11 cellular contexts compared by ENCODE assay signal in the genomic region with DNA sequence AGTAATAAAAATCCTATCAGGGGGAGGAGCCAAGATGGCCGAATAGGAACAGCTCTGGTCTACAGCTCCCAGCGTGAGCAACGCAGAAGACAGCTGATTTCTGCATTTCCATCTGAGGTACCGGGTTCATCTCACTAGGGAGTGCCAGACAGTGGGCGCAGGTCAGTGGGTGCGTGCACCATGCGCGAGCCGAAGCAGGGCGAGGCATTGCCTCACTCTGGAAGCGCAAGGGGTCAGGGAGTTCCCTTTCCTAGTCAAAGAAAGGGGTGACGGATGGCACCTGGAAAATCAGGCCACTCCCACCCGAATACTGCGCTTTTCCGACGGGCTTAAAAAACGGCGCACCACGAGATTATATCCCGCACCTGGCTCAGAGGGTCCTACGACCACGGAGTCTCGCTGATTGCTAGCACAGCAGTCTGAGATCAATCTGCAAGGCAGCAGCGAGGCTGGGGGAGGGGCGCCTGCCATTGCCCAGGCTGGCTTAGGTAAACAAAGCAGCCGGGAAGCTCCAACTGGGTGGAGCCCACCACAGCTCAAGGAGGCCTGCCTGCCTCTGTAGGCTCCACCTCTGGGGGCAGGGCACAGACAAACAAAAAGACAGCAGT. TPM values are rescaled to one million over a fixed set of nuclear protein-coding genes. Genes with fewer than 3 reads are reported as not detected.
DNase-seq lines count a peak whose midpoint lies in the region; TF ChIP-seq lines count a peak whose summit lies in the region.
"Not testable (repeated sequence)": the region's sequence is repeated elsewhere in the genome, so short reads cannot be mapped to it uniquely, and the experiment has no call there.
"Had no signal": no experiment of that assay in that cellular context is flagged by ENCODE, and none has a peak within 500 bp of the region (broad histone marks: within the 10 kb centered on the region; RNA-seq: fewer than 3 reads in every experiment).

No MANE protein-coding gene starts in this region.

- not testable (repeated sequence) for H4K20me1 ChIP-seq in H9 (ENCODE audit: control insufficient read depth, insufficient read depth, insufficient read length); neural progenitor cell (ENCODE audit: low read depth)

- not testable (repeated sequence) for H3T11ph ChIP-seq in H9 (ENCODE audit: low read length)

- H3K9me3 ChIP-seq in Caco-2; H9 (ENCODE audit: control insufficient read depth, low read depth, low read length); neural progenitor cell (ENCODE audit: low read depth): not testable (repeated sequence)

- H2BK120ac ChIP-seq in H9 (ENCODE audit: low read depth, low read length, poor library complexity, severe bottlenecking) = not testable (repeated sequence)

- H3K14ac ChIP-seq in H9 (ENCODE audit: insufficient read depth, low read length) = not testable (repeated sequence)

- H3K27me3 Mint-ChIP-seq in Caco-2 (ENCODE audit: insufficient read depth, unreplicated experiment); H9 (ENCODE audit: low read depth); activated CD4-positive, alpha-beta T cell treated with anti-CD3 and anti-CD28 coated beads, Interleukin-2, amount 10 ng/mL, durations not matched to agents 24 days and 14 days; neural progenitor cell (ENCODE audit: insufficient read depth, low read depth): not testable (repeated sequence)

- CTCF ChIA-PET in Caco-2 (lab: Charles Lee) = interaction anchor here (0.6 kb wide), 1 partner anchor 20 kb away, joined by 3 read pairs; no protein-coding TSS in a partner anchor

- not testable (repeated sequence) for TF ChIP-seq CTCF in Caco-2 (IDR thresholded peaks at IDR 0.05; ENCODE audit: insufficient read depth in 1 of 2, low read depth in 1 of 2, low read length in 1 of 2, severe bottlenecking in 1 of 2, unreplicated experiment in 1 of 2); H9 (conservative IDR thresholded peaks at IDR 0.05); neural progenitor cell (IDR thresholded peaks at IDR 0.05)

- H3K79me1 ChIP-seq in H9 (ENCODE audit: insufficient read depth, low read depth, low read length, poor library complexity, severe bottlenecking) = not testable (repeated sequence)

- POLR2A ChIA-PET in Caco-2 (lab: Charles Lee) = not testable (repeated sequence)

- H3K4me3 ChIP-seq in Caco-2 (ENCODE audit: low read depth, low read length) = peak overlapping the region; percentile 39
- not testable (repeated sequence) for H3K4me3 ChIP-seq in neural progenitor cell

- H4K5ac ChIP-seq in H9 (ENCODE audit: insufficient read length, low read depth, low read length) = not testable (repeated sequence)

- H3F3A ChIP-seq in neural progenitor cell (ENCODE audit: low read depth) = not testable (repeated sequence)

- H2AK5ac ChIP-seq in H9 (ENCODE audit: insufficient read length, low read length) = not testable (repeated sequence)

- H3K4me1 ChIP-seq in Caco-2; H9 (ENCODE audit: insufficient read depth, low read length); neural progenitor cell: not testable (repeated sequence)

- not testable (repeated sequence) for H3K27me3 ChIP-seq in Caco-2 (replicated peaks; ENCODE audit: control insufficient read depth, insufficient read depth, low read length); H9 (ENCODE audit: insufficient read depth, low read length); neural progenitor cell

- no CpG with 5 or more reads among the region's 26 CpGs for WGBS in H9 (ENCODE audit: extremely low coverage, insufficient read length, low lambda C conversion rate)

- H2BK15ac ChIP-seq in H9 (ENCODE audit: low read depth, low read length) = not testable (repeated sequence)

- not testable (repeated sequence) for H4K91ac ChIP-seq in H9 (ENCODE audit: insufficient read length, low read depth, low read length)

- not testable (repeated sequence) for H3K4me1 Mint-ChIP-seq in Caco-2 (ENCODE audit: low read depth, unreplicated experiment); activated CD4-positive, alpha-beta T cell treated with anti-CD3 and anti-CD28 coated beads, Interleukin-2, amount 10 ng/mL, durations not matched to agents 24 days and 14 days; neural progenitor cell
- peaks cover 40 to 43% of the 10 kb centered on the region in 2 experiments for H3K4me1 Mint-ChIP-seq in H9

- not testable (repeated sequence) for H3K23ac ChIP-seq in H9 (ENCODE audit: insufficient read length, low read depth, low read length)

- DNase-seq in Caco-2 (peak; percentile 50 to 51), LoVo (ENCODE audit: low spot score) (peak; percentile 24), NCI-H748 (lab: John Stamatoyannopoulos, UW; ENCODE audit: unreplicated experiment) (peak; percentile 21), SW480 (ENCODE audit: low spot score) (peak; percentile 13)
- not testable (repeated sequence) for DNase-seq in H9; neural progenitor cell (ENCODE audit: low spot score)
- peak; percentile 12 for DNase-seq in activated CD4-positive, alpha-beta T cell treated with anti-CD3 and anti-CD28 coated beads, Interleukin-2, amount 10 ng/mL, durations not matched to agents 24 days and 14 days

- BruUV-seq in Caco-2 (replicated peaks; lab: Mats Ljungman, UMichigan) = not testable (repeated sequence)

- not testable (repeated sequence) for H2BK20ac ChIP-seq in H9 (ENCODE audit: low read depth, low read length, poor library complexity, severe bottlenecking)

- H3K9me3 Mint-ChIP-seq in Caco-2 (ENCODE audit: unreplicated experiment); activated CD4-positive, alpha-beta T cell treated with anti-CD3 and anti-CD28 coated beads, Interleukin-2, amount 10 ng/mL, durations not matched to agents 24 days and 14 days: not testable (repeated sequence)
- peaks cover 38 to 48% of the 10 kb centered on the region in 2 experiments for H3K9me3 Mint-ChIP-seq in H9
- H3K9me3 Mint-ChIP-seq in neural progenitor cell = peaks cover 30% of the 10 kb centered on the region

- not testable (repeated sequence) for H3K79me2 ChIP-seq in H9 (ENCODE audit: insufficient read depth, low read length); neural progenitor cell (ENCODE audit: low read depth)

- H2BK12ac ChIP-seq in H9 (ENCODE audit: insufficient read length, low read depth, low read length) = not testable (repeated sequence)

- not testable (repeated sequence) for H3K23me2 ChIP-seq in H9 (ENCODE audit: insufficient read length, low read depth, low read length, poor library complexity, severe bottlenecking)

- peak overlapping the region; percentile 86 for H3K4me3 Mint-ChIP-seq in Caco-2 (ENCODE audit: unreplicated experiment)
- peak overlapping the region in 1 of 2 experiments; percentile 40; a peak in 1 of 5 replicates for H3K4me3 Mint-ChIP-seq in H9
- H3K4me3 Mint-ChIP-seq in activated CD4-positive, alpha-beta T cell treated with anti-CD3 and anti-CD28 coated beads, Interleukin-2, amount 10 ng/mL, durations not matched to agents 24 days and 14 days; neural progenitor cell: not testable (repeated sequence)

- not testable (repeated sequence) for H3K27ac ChIP-seq in H9 (ENCODE audit: insufficient read length, low read depth, low read length); neural progenitor cell

- H2BK5ac ChIP-seq in H9 (ENCODE audit: insufficient read length, low read length) = not testable (repeated sequence)

- not testable (repeated sequence) for H2AFZ ChIP-seq in H9 (ENCODE audit: low read length)
- H2AFZ ChIP-seq in neural progenitor cell (replicated peaks) = peak overlapping the region; percentile 50

- not testable (repeated sequence) for H3K4ac ChIP-seq in H9 (ENCODE audit: low read depth, low read length)

- H3K18ac ChIP-seq in H9 (ENCODE audit: insufficient read length, low read depth, low read length) = not testable (repeated sequence)

- H3K27ac Mint-ChIP-seq in Caco-2 (ENCODE audit: unreplicated experiment) = peak overlapping the region; percentile 66
- H3K27ac Mint-ChIP-seq in H9 = peak overlapping the region in 2 of 3 experiments; percentile 80 to 93; a peak in 3 of 7 replicates
- not testable (repeated sequence) for H3K27ac Mint-ChIP-seq in activated CD4-positive, alpha-beta T cell treated with anti-CD3 and anti-CD28 coated beads, Interleukin-2, amount 10 ng/mL, durations not matched to agents 24 days and 14 days; neural progenitor cell

- H3K4me2 ChIP-seq in H9 (ENCODE audit: insufficient read depth, insufficient read length, low read length); neural progenitor cell: not testable (repeated sequence)

- H3K36me3 ChIP-seq in Caco-2 (ENCODE audit: control insufficient read depth, insufficient read depth, low read length); neural progenitor cell: not testable (repeated sequence)

- H3K9ac ChIP-seq in H9 (ENCODE audit: extremely low read depth, insufficient read length, low read length); neural progenitor cell: not testable (repeated sequence)

- H4K8ac ChIP-seq in H9 (replicated peaks; ENCODE audit: insufficient read length, low read depth, low read length) = not testable (repeated sequence)

- not testable (repeated sequence) for H3K56ac ChIP-seq in H9 (ENCODE audit: insufficient read length, low read depth, low read length)

- not testable (repeated sequence) for H3K36me3 Mint-ChIP-seq in Caco-2 (ENCODE audit: insufficient read depth, unreplicated experiment); activated CD4-positive, alpha-beta T cell treated with anti-CD3 and anti-CD28 coated beads, Interleukin-2, amount 10 ng/mL, durations not matched to agents 24 days and 14 days (ENCODE audit: low read depth); neural progenitor cell
- peaks cover 12 to 46% (median 20%) of the 10 kb centered on the region in 3 experiments for H3K36me3 Mint-ChIP-seq in H9 (ENCODE audit: insufficient read depth in 1 of 3, low read depth in 3 of 3)

- intact Hi-C loops in Caco-2 (cut with micrococcal nuclease; ENCODE audit: unreplicated experiment); activated CD4-positive, alpha-beta T cell treated with anti-CD3 and anti-CD28 coated beads, Interleukin-2, amount 10 ng/mL, durations not matched to agents 24 days and 14 days (cut with micrococcal nuclease): not testable (repeated sequence)

RNA-seq across cellular contexts. Expression of a gene that starts 33.8 kb away (rescaled TPM):
- 5.3 and 7.5 TPM in 2 replicates for total RNA-seq in Caco-2 (2022)
- 0.02 TPM in 1 of 2 replicates, not detected in the other for total RNA-seq in H9 (2021)
- total RNA-seq in activated CD4-positive, alpha-beta T cell treated with anti-CD3 and anti-CD28 coated beads, Interleukin-2, amount 10 ng/mL, durations not matched to agents 24 days and 14 days = 5.3 and 5.4 TPM in 2 replicates
- total RNA-seq in neural progenitor cell (ENCODE audit: low replicate concordance) = 0.12 and 0.37 TPM in 2 replicates

RNA-seq across cellular contexts. Expression of a gene that starts 57.6 kb away (rescaled TPM):
- total RNA-seq in Caco-2 (2022) (5.1 and 5.2 TPM in 2 replicates), H9 (2021) (not detected in 2 replicates), neural progenitor cell (ENCODE audit: low replicate concordance) (not detected in 2 replicates)
- not detected in 2 replicates for total RNA-seq in activated CD4-positive, alpha-beta T cell treated with anti-CD3 and anti-CD28 coated beads, Interleukin-2, amount 10 ng/mL, durations not matched to agents 24 days and 14 days
- total RNA-seq: A172; B cell; CD4-positive, alpha-beta T cell; CD8-positive, alpha-beta T cell had no signal
